ENCODE assay signal across 10 cellular contexts in the genomic region with DNA sequence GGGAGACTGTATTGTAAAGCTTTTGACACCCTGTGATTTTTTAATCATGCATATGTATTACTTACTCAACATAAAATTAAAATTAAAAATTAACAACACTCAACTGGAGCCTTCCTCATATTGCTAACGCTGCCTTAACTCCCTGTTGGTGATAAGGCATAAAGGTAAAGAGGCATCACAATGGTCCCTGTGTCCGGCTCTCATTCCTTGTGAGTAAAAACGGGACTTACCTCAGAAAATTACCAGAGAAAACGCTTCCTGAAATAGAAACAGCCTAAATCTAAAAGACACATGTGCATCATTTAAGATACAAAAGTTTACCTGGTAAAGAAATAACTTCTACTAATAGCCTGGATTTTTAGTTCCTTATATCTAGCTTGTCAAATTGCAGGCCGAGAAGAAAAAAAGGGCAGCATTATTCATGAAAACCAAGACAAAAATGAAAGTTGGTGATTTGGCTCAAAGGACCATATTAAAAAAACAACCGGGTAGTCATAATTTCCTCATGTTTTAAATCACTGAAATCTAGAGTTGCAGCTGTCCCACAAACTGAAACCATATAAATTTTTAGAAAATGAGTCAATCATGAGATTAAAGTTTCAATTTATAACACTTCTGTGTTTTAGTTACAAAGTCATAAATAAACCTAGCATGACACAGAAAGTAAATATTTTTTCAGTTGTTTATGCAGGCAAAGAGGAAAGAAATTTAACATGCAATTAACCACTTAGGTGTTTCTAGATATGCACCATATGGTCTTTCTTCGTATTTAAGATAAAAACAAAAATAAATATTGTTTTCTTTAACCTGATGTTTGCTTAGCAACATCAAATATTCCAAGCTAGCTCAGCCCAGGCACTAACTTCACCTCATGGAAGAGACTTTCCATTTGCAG.
DNase-seq lines count a peak whose midpoint lies in the region; ATAC-seq and TF ChIP-seq lines count a peak whose summit lies in the region.
"Had no signal": no experiment of that assay in that cellular context is flagged by ENCODE, and none has a peak within 500 bp of the region (broad histone marks: within the 10 kb centered on the region; RNA-seq: fewer than 3 reads in every experiment).

No MANE protein-coding gene starts in this region.

- H3K4me1 Mint-ChIP-seq in osteocyte (ENCODE audit: unreplicated experiment) (peaks cover 39% of the 10 kb centered on the region), Caco-2 (ENCODE audit: low read depth, unreplicated experiment) (peaks cover 4% of the 10 kb centered on the region)
- peaks cover 14% of the 10 kb centered on the region for H3K4me1 Mint-ChIP-seq in activated naive CD4-positive, alpha-beta T cell treated with anti-CD3 and anti-CD28 coated beads, Interleukin-2, amount 10 ng/mL, durations not matched to agents 7 days and 5 days

- H3K36me3 Mint-ChIP-seq in osteocyte (ENCODE audit: unreplicated experiment) (peaks cover 2% of the 10 kb centered on the region), Caco-2 (ENCODE audit: insufficient read depth, unreplicated experiment) (peaks cover 4% of the 10 kb centered on the region)
- peaks cover 10% of the 10 kb centered on the region for H3K36me3 Mint-ChIP-seq in activated naive CD4-positive, alpha-beta T cell treated with anti-CD3 and anti-CD28 coated beads, Interleukin-2, amount 10 ng/mL, durations not matched to agents 7 days and 5 days

- in situ Hi-C loops in HAP-1 (cut with MboI; ENCODE audit: low sequenced_read_pairs), result no loop called here

- H3K4me1 ChIP-seq in adipocyte (ENCODE audit: control insufficient read depth, insufficient read depth, low read length), result peaks cover 36% of the 10 kb centered on the region
- H3K4me1 ChIP-seq in HAP-1, result peaks cover 6% of the 10 kb centered on the region; the same call in 1 of the 2 replicates
- peaks cover 11% of the 10 kb centered on the region; the same call in 1 of the 2 replicates for H3K4me1 ChIP-seq in Caco-2

- TF ChIP-seq CTCF in osteocyte (IDR thresholded peaks at IDR 0.05) (no peak), Caco-2 (IDR thresholded peaks at IDR 0.05; ENCODE audit: insufficient read depth in 1 of 2, low read depth in 1 of 2, low read length in 1 of 2, severe bottlenecking in 1 of 2, unreplicated experiment in 1 of 2) (no peak)

- POLR2A ChIA-PET in Caco-2 (lab: Charles Lee), result no interaction called here

- H3K4me3 ChIP-seq in adipocyte (ENCODE audit: low read length), result peak overlapping the region; percentile 50
- no peak overlapping the region for H3K4me3 ChIP-seq in HAP-1
- H3K4me3 ChIP-seq in Caco-2 (ENCODE audit: low read depth, low read length), result no peak overlapping the region
- H3K4me3 ChIP-seq: cardiac muscle cell had no signal

- H3K9me3 Mint-ChIP-seq in osteocyte (ENCODE audit: unreplicated experiment) (peaks cover 5% of the 10 kb centered on the region), Caco-2 (ENCODE audit: unreplicated experiment) (peaks cover 11% of the 10 kb centered on the region)
- H3K9me3 Mint-ChIP-seq in activated naive CD4-positive, alpha-beta T cell treated with anti-CD3 and anti-CD28 coated beads, Interleukin-2, amount 10 ng/mL, durations not matched to agents 7 days and 5 days, result peaks cover 6% of the 10 kb centered on the region

- H3K36me3 ChIP-seq in adipocyte (ENCODE audit: control insufficient read depth, insufficient read depth, low read length, severe bottlenecking) (no peaks in the 10 kb centered on the region), HAP-1 (replicated peaks) (no peaks in the 10 kb centered on the region), Caco-2 (ENCODE audit: control insufficient read depth, insufficient read depth, low read length) (no peaks in the 10 kb centered on the region; the same call in 1 of the 2 replicates)
- H3K36me3 ChIP-seq: cardiac muscle cell had no signal

- H3K27me3 ChIP-seq in adipocyte (replicated peaks; ENCODE audit: control insufficient read depth, insufficient read depth, low read length), result no peaks in the 10 kb centered on the region
- H3K27me3 ChIP-seq in HAP-1 (ENCODE audit: low read depth), result no peaks in the 10 kb centered on the region
- no peaks in the 10 kb centered on the region for H3K27me3 ChIP-seq in Caco-2 (replicated peaks; ENCODE audit: control insufficient read depth, insufficient read depth, low read length)
- H3K27me3 ChIP-seq: cardiac muscle cell had no signal

- CTCF ChIA-PET in activated naive CD4-positive, alpha-beta T cell treated with anti-CD3 and anti-CD28 coated beads, Interleukin-2, amount 10 ng/mL, durations not matched to agents 7 days and 5 days (lab: Charles Lee), result interaction anchor here (0.9 kb wide), 1 partner anchor 71 kb away, joined by 3 read pairs; no protein-coding TSS in a partner anchor
- CTCF ChIA-PET in Caco-2 (lab: Charles Lee), result no interaction called here

- intact Hi-C loops in Caco-2 (cut with micrococcal nuclease; ENCODE audit: unreplicated experiment), result no loop called here

- no peaks in the 10 kb centered on the region for H3K27me3 Mint-ChIP-seq in osteocyte (ENCODE audit: unreplicated experiment)
- H3K27me3 Mint-ChIP-seq in activated naive CD4-positive, alpha-beta T cell treated with anti-CD3 and anti-CD28 coated beads, Interleukin-2, amount 10 ng/mL, durations not matched to agents 7 days and 5 days, result no peaks in the 10 kb centered on the region
- no peaks in the 10 kb centered on the region for H3K27me3 Mint-ChIP-seq in Caco-2 (ENCODE audit: insufficient read depth, unreplicated experiment)

- peak overlapping the region; percentile 14 for H3K4me3 Mint-ChIP-seq in osteocyte (ENCODE audit: unreplicated experiment)
- H3K4me3 Mint-ChIP-seq in activated naive CD4-positive, alpha-beta T cell treated with anti-CD3 and anti-CD28 coated beads, Interleukin-2, amount 10 ng/mL, durations not matched to agents 7 days and 5 days, result no peak overlapping the region
- no peak overlapping the region for H3K4me3 Mint-ChIP-seq in Caco-2 (ENCODE audit: unreplicated experiment)

- BruUV-seq in Caco-2 (replicated peaks; lab: Mats Ljungman, UMichigan), result no TSS peak

- H3K9me3 ChIP-seq in adipocyte (ENCODE audit: control insufficient read depth, low read length), result no peaks in the 10 kb centered on the region
- no peaks in the 10 kb centered on the region for H3K9me3 ChIP-seq in HAP-1
- H3K9me3 ChIP-seq in Caco-2, result peaks cover 5% of the 10 kb centered on the region; the same call in 1 of the 2 replicates

- H3K9ac ChIP-seq in adipocyte (ENCODE audit: low read length), result peak overlapping the region; percentile 70

- DNase-seq in adipocyte (ENCODE audit: low read depth), result peak; percentile 80
- DNase-seq in osteocyte (ENCODE audit: extremely low spot score, unreplicated experiment), result no peak
- no peak for DNase-seq in HAP-1 (ENCODE audit: low spot score in 2 of 2)
- DNase-seq in activated naive CD4-positive, alpha-beta T cell treated with anti-CD3 and anti-CD28 coated beads, Interleukin-2, amount 10 ng/mL, durations not matched to agents 7 days and 5 days, result no peak
- no peak for DNase-seq in Caco-2
- DNase-seq: NCI-H2081 treated with DMSO at 0.1 percent for 48 hours had no signal

- H3K27ac Mint-ChIP-seq in osteocyte (ENCODE audit: unreplicated experiment), result peak overlapping the region; percentile 91
- no peak overlapping the region for H3K27ac Mint-ChIP-seq in activated naive CD4-positive, alpha-beta T cell treated with anti-CD3 and anti-CD28 coated beads, Interleukin-2, amount 10 ng/mL, durations not matched to agents 7 days and 5 days
- no peak overlapping the region for H3K27ac Mint-ChIP-seq in Caco-2 (ENCODE audit: unreplicated experiment)

- ATAC-seq in GM18511 (IDR thresholded peaks at IDR 0.05; ENCODE audit: unreplicated experiment) (peak; percentile 57), HG02678 (IDR thresholded peaks at IDR 0.05; ENCODE audit: unreplicated experiment) (peak; percentile 67), GM19324 (IDR thresholded peaks at IDR 0.05; ENCODE audit: low FRiP score, unreplicated experiment) (no peak)
